Comparison of ENCODE assay signal across 1 cellular context in the genomic region with DNA sequence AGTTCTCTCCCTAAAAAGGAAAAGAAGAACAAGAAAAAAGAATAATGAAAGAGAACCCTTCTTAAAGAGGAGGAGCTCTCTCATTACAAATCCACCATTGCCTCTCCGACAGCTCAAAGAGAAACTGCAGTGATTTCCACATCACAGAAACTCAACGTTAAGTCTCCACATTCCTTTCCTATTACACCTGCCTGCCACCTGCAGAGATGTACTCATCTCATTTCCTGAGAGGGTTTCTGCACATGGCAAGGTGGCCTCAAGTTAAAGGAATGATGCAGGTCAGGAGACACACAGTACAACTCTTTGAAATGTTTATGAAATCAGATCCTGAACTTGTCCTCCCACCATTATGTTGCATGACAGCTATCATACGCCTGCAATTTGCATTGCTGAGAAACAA.
TF ChIP-seq lines count a peak whose summit lies in the region.

No MANE protein-coding gene starts in this region.

TF ChIP-seq in WTC11, 78 proteins besides CTCF, POLR2A, EP300 and RAD21 (continued from another document):
- TF ChIP-seq, protein P1, sequence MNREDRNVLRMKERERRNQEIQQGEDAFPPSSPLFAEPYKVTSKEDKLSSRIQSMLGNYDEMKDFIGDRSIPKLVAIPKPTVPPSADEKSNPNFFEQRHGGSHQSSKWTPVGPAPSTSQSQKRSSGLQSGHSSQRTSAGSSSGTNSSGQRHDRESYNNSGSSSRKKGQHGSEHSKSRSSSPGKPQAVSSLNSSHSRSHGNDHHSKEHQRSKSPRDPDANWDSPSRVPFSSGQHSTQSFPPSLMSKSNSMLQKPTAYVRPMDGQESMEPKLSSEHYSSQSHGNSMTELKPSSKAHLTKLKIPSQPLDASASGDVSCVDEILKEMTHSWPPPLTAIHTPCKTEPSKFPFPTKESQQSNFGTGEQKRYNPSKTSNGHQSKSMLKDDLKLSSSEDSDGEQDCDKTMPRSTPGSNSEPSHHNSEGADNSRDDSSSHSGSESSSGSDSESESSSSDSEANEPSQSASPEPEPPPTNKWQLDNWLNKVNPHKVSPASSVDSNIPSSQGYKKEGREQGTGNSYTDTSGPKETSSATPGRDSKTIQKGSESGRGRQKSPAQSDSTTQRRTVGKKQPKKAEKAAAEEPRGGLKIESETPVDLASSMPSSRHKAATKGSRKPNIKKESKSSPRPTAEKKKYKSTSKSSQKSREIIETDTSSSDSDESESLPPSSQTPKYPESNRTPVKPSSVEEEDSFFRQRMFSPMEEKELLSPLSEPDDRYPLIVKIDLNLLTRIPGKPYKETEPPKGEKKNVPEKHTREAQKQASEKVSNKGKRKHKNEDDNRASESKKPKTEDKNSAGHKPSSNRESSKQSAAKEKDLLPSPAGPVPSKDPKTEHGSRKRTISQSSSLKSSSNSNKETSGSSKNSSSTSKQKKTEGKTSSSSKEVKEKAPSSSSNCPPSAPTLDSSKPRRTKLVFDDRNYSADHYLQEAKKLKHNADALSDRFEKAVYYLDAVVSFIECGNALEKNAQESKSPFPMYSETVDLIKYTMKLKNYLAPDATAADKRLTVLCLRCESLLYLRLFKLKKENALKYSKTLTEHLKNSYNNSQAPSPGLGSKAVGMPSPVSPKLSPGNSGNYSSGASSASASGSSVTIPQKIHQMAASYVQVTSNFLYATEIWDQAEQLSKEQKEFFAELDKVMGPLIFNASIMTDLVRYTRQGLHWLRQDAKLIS (CRISPR knock-in tag; IDR thresholded peaks at IDR 0.05; ENCODE audit: borderline replicate concordance), result 0 out of 2 replicates have a peak, but pooled peaks have one; percentile 31
- TF ChIP-seq SMAD3 (CRISPR knock-in tag; IDR thresholded peaks at IDR 0.05; ENCODE audit: borderline replicate concordance), result no peak
- TF ChIP-seq, protein P2, sequence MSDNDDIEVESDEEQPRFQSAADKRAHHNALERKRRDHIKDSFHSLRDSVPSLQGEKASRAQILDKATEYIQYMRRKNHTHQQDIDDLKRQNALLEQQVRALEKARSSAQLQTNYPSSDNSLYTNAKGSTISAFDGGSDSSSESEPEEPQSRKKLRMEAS (CRISPR knock-in tag; IDR thresholded peaks at IDR 0.05), result peak; percentile 64; the same call in 1 of the 2 replicates
- no peak for TF ChIP-seq ZNF121 (CRISPR knock-in tag; IDR thresholded peaks at IDR 0.05)
- TF ChIP-seq, protein P3, sequence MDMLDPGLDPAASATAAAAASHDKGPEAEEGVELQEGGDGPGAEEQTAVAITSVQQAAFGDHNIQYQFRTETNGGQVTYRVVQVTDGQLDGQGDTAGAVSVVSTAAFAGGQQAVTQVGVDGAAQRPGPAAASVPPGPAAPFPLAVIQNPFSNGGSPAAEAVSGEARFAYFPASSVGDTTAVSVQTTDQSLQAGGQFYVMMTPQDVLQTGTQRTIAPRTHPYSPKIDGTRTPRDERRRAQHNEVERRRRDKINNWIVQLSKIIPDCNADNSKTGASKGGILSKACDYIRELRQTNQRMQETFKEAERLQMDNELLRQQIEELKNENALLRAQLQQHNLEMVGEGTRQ (CRISPR knock-in tag; IDR thresholded peaks at IDR 0.05), result no peak
- TF ChIP-seq, protein P4, sequence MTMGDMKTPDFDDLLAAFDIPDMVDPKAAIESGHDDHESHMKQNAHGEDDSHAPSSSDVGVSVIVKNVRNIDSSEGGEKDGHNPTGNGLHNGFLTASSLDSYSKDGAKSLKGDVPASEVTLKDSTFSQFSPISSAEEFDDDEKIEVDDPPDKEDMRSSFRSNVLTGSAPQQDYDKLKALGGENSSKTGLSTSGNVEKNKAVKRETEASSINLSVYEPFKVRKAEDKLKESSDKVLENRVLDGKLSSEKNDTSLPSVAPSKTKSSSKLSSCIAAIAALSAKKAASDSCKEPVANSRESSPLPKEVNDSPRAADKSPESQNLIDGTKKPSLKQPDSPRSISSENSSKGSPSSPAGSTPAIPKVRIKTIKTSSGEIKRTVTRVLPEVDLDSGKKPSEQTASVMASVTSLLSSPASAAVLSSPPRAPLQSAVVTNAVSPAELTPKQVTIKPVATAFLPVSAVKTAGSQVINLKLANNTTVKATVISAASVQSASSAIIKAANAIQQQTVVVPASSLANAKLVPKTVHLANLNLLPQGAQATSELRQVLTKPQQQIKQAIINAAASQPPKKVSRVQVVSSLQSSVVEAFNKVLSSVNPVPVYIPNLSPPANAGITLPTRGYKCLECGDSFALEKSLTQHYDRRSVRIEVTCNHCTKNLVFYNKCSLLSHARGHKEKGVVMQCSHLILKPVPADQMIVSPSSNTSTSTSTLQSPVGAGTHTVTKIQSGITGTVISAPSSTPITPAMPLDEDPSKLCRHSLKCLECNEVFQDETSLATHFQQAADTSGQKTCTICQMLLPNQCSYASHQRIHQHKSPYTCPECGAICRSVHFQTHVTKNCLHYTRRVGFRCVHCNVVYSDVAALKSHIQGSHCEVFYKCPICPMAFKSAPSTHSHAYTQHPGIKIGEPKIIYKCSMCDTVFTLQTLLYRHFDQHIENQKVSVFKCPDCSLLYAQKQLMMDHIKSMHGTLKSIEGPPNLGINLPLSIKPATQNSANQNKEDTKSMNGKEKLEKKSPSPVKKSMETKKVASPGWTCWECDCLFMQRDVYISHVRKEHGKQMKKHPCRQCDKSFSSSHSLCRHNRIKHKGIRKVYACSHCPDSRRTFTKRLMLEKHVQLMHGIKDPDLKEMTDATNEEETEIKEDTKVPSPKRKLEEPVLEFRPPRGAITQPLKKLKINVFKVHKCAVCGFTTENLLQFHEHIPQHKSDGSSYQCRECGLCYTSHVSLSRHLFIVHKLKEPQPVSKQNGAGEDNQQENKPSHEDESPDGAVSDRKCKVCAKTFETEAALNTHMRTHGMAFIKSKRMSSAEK (CRISPR knock-in tag; IDR thresholded peaks at IDR 0.05; ENCODE audit: borderline replicate concordance), result 0 out of 2 replicates have a peak, but pooled peaks have one; percentile 20
- TF ChIP-seq, protein P5, sequence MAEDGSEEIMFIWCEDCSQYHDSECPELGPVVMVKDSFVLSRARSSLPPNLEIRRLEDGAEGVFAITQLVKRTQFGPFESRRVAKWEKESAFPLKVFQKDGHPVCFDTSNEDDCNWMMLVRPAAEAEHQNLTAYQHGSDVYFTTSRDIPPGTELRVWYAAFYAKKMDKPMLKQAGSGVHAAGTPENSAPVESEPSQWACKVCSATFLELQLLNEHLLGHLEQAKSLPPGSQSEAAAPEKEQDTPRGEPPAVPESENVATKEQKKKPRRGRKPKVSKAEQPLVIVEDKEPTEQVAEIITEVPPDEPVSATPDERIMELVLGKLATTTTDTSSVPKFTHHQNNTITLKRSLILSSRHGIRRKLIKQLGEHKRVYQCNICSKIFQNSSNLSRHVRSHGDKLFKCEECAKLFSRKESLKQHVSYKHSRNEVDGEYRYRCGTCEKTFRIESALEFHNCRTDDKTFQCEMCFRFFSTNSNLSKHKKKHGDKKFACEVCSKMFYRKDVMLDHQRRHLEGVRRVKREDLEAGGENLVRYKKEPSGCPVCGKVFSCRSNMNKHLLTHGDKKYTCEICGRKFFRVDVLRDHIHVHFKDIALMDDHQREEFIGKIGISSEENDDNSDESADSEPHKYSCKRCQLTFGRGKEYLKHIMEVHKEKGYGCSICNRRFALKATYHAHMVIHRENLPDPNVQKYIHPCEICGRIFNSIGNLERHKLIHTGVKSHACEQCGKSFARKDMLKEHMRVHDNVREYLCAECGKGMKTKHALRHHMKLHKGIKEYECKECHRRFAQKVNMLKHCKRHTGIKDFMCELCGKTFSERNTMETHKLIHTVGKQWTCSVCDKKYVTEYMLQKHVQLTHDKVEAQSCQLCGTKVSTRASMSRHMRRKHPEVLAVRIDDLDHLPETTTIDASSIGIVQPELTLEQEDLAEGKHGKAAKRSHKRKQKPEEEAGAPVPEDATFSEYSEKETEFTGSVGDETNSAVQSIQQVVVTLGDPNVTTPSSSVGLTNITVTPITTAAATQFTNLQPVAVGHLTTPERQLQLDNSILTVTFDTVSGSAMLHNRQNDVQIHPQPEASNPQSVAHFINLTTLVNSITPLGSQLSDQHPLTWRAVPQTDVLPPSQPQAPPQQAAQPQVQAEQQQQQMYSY (CRISPR knock-in tag; IDR thresholded peaks at IDR 0.05), result no peak
- TF ChIP-seq, protein P6, sequence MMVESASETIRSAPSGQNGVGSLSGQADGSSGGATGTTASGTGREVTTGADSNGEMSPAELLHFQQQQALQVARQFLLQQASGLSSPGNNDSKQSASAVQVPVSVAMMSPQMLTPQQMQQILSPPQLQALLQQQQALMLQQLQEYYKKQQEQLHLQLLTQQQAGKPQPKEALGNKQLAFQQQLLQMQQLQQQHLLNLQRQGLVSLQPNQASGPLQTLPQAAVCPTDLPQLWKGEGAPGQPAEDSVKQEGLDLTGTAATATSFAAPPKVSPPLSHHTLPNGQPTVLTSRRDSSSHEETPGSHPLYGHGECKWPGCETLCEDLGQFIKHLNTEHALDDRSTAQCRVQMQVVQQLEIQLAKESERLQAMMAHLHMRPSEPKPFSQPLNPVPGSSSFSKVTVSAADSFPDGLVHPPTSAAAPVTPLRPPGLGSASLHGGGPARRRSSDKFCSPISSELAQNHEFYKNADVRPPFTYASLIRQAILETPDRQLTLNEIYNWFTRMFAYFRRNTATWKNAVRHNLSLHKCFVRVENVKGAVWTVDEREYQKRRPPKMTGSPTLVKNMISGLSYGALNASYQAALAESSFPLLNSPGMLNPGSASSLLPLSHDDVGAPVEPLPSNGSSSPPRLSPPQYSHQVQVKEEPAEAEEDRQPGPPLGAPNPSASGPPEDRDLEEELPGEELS (CRISPR knock-in tag; IDR thresholded peaks at IDR 0.05), result peak; percentile 62; the same call in 1 of the 2 replicates
- TF ChIP-seq, protein P7, sequence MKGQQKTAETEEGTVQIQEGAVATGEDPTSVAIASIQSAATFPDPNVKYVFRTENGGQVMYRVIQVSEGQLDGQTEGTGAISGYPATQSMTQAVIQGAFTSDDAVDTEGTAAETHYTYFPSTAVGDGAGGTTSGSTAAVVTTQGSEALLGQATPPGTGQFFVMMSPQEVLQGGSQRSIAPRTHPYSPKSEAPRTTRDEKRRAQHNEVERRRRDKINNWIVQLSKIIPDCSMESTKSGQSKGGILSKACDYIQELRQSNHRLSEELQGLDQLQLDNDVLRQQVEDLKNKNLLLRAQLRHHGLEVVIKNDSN (CRISPR knock-in tag; IDR thresholded peaks at IDR 0.05), result no peak
- TF ChIP-seq, protein P8, sequence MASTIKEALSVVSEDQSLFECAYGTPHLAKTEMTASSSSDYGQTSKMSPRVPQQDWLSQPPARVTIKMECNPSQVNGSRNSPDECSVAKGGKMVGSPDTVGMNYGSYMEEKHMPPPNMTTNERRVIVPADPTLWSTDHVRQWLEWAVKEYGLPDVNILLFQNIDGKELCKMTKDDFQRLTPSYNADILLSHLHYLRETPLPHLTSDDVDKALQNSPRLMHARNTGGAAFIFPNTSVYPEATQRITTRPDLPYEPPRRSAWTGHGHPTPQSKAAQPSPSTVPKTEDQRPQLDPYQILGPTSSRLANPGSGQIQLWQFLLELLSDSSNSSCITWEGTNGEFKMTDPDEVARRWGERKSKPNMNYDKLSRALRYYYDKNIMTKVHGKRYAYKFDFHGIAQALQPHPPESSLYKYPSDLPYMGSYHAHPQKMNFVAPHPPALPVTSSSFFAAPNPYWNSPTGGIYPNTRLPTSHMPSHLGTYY (CRISPR knock-in tag; IDR thresholded peaks at IDR 0.05), result no peak
- TF ChIP-seq EMX1 (CRISPR knock-in tag; IDR thresholded peaks at IDR 0.05), result no peak
- peak; percentile 89; the same call in 1 of the 2 replicates for TF ChIP-seq TEAD1 (CRISPR knock-in tag; IDR thresholded peaks at IDR 0.05)
- no peak for TF ChIP-seq ESRRA (CRISPR knock-in tag; IDR thresholded peaks at IDR 0.05; ENCODE audit: borderline replicate concordance)
- no peak for TF ChIP-seq CREM (CRISPR knock-in tag; IDR thresholded peaks at IDR 0.05)
- no peak for TF ChIP-seq RELA (CRISPR knock-in tag; IDR thresholded peaks at IDR 0.05; ENCODE audit: borderline replicate concordance)
- TF ChIP-seq, protein P9, sequence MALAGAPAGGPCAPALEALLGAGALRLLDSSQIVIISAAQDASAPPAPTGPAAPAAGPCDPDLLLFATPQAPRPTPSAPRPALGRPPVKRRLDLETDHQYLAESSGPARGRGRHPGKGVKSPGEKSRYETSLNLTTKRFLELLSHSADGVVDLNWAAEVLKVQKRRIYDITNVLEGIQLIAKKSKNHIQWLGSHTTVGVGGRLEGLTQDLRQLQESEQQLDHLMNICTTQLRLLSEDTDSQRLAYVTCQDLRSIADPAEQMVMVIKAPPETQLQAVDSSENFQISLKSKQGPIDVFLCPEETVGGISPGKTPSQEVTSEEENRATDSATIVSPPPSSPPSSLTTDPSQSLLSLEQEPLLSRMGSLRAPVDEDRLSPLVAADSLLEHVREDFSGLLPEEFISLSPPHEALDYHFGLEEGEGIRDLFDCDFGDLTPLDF (CRISPR knock-in tag; IDR thresholded peaks at IDR 0.05), result no peak
